In genomic region chr14:103188691-103189480, GRCh38 we compare ENCODE assay signal across 8 cellular contexts.
A peak's percentile ranks its signal among the peaks of the same experiment; 100 is the strongest.
DNase-seq lines count a peak whose midpoint lies in the region; ATAC-seq and TF ChIP-seq lines count a peak whose summit lies in the region.

No MANE protein-coding gene starts in this region.

- H3K27ac ChIP-seq in iPS DF 6.9 (ENCODE audit: low read length) (no peak overlapping the region), spleen (no peak overlapping the region)

- no peak for TF ChIP-seq POLR2A in spleen (IDR thresholded peaks at IDR 0.05)

- DNase-seq in H7 (peak; percentile 92), iPS DF 6.9 (ENCODE audit: low read depth, low spot score) (no peak), spleen (no peak), NCI-H2107 treated with DMSO at 0.1 percent for 48 hours (lab: John Stamatoyannopoulos, UW; ENCODE audit: unreplicated experiment) (no peak), NCI-H2029 treated with DMSO at 0.1 percent for 48 hours (lab: John Stamatoyannopoulos, UW) (no peak), GM10248 (ENCODE audit: extremely low spot score) (no peak)

- peak in 7 of 11 experiments; percentile 10 to 61 (median 41) for TF ChIP-seq CTCF in spleen (IDR thresholded peaks at IDR 0.05 in 8 of 11, conservative IDR thresholded peaks at IDR 0.05 in 3 of 11)
- TF ChIP-seq CTCF in GM10248 (IDR thresholded peaks at IDR 0.05; ENCODE audit: control extremely low read depth, extremely low read depth, low read depth, missing control alignments) = no peak

- H3K27me3 ChIP-seq in H7 (ENCODE audit: control insufficient read depth, insufficient read depth, low read length) (peaks cover 22% of the 10 kb centered on the region), iPS DF 6.9 (ENCODE audit: control insufficient read depth, insufficient read depth, low read length) (peaks cover 5% of the 10 kb centered on the region; the same call in 1 of the 2 replicates), spleen (replicated peaks in 1 of 7) (peaks cover 0 to 60% (median 18%) of the 10 kb centered on the region in 7 donors)

- no CpG with 5 or more reads among the region's 68 CpGs for WGBS in iPS DF 6.9 (ENCODE audit: insufficient coverage, insufficient read length)
- 3 to 14% (median 4%) methylated on average over 25 to 68 of the region's 68 CpGs for WGBS in spleen, 5 donors

- H3K36me3 ChIP-seq in H7 (replicated peaks; ENCODE audit: control insufficient read depth, insufficient read depth, low read length) = no peaks in the 10 kb centered on the region
- H3K36me3 ChIP-seq in iPS DF 6.9 (ENCODE audit: control insufficient read depth, insufficient read depth, low read length) = no peaks in the 10 kb centered on the region
- H3K36me3 ChIP-seq in spleen = no peaks in the 10 kb centered on the region

- H3K4me3 ChIP-seq in H7 (ENCODE audit: insufficient read depth, low read depth, low read length) (peak overlapping the region; percentile 60), iPS DF 6.9 (ENCODE audit: low read length) (peak overlapping the region; percentile 80), spleen (peak overlapping the region; percentile 17 to 65 (median 28))

- H3K4me1 Mint-ChIP-seq in activated naive CD4-positive, alpha-beta T cell treated with anti-CD3 and anti-CD28 coated beads, Interleukin-2, amount 50 U/mL, for 24 hours = peaks cover 14% of the 10 kb centered on the region

- POLR2A ChIA-PET in GM10248 (lab: Yijun Ruan, JAX) = no interaction called here

- H3K9me3 ChIP-seq in iPS DF 6.9 (ENCODE audit: control insufficient read depth, insufficient read depth, low read length) (no peaks in the 10 kb centered on the region), spleen (no peaks in the 10 kb centered on the region)

- CTCF ChIA-PET in GM10248 (lab: Yijun Ruan, JAX) = no interaction called here

- intact Hi-C loops in spleen (cut with DNase I; ENCODE audit: low total_unique reads) = loop anchor here (10.0 kb wide), 2 partner anchors 84 to 106 kb away; no protein-coding TSS in a partner anchor

- H3K27me3 Mint-ChIP-seq in activated naive CD4-positive, alpha-beta T cell treated with anti-CD3 and anti-CD28 coated beads, Interleukin-2, amount 50 U/mL, for 24 hours = peaks cover 34% of the 10 kb centered on the region

- peak overlapping the region; percentile 47 for H3K4me3 Mint-ChIP-seq in activated naive CD4-positive, alpha-beta T cell treated with anti-CD3 and anti-CD28 coated beads, Interleukin-2, amount 50 U/mL, for 24 hours

- H3K27ac Mint-ChIP-seq in activated naive CD4-positive, alpha-beta T cell treated with anti-CD3 and anti-CD28 coated beads, Interleukin-2, amount 50 U/mL, for 24 hours = no peak overlapping the region

- no peaks in the 10 kb centered on the region for H3K36me3 Mint-ChIP-seq in activated naive CD4-positive, alpha-beta T cell treated with anti-CD3 and anti-CD28 coated beads, Interleukin-2, amount 50 U/mL, for 24 hours

- ATAC-seq in GM18502 (IDR thresholded peaks at IDR 0.05; ENCODE audit: poor library complexity, unreplicated experiment) = no peak

- peaks cover 4% of the 10 kb centered on the region; the same call in 1 of the 2 replicates for H3K4me1 ChIP-seq in iPS DF 6.9 (ENCODE audit: control insufficient read depth, insufficient read depth, low read length)
- H3K4me1 ChIP-seq in spleen = peaks cover 0 to 16% (median 12%) of the 10 kb centered on the region in 6 donors

- no peaks in the 10 kb centered on the region for H3K9me3 Mint-ChIP-seq in activated naive CD4-positive, alpha-beta T cell treated with anti-CD3 and anti-CD28 coated beads, Interleukin-2, amount 50 U/mL, for 24 hours

Comparison
In these comparisons a context has a peak if more than half of its experiments do, and no peak if none do; other contexts are left out.
1. H3K4me3 ChIP-seq: peak in every context shown above with its lines; median percentile 80 in iPS DF 6.9; 60 in H7; 28 in spleen.